32 cellular contexts compared by ENCODE assay signal in the genomic region with DNA sequence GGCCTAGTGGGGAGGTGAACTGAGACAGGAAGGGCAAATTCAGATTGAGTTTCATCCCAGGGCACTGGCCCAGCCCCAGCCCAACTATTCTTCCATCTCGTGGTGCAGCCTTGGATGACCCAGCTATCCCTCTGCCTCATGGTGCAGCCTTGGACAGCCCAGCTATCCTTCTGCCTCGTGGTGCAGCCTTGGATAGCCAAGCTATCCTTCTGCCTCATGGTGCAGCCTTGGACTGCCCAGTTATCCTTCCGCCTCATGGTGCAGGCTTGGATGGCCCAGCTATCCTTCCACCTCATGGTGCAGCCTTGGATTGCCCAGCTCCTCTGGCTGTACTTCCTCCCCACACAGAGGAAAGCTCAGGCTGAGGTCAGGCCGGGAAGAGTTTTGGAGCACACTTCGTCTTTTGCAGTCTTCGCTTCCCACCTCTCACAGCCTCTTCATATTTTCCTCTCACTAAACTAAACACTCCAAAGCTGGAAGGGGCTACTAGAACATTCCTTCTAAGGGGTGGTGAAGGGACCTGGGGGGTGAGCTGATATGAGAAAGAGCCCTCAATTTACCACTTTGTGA.
"Had no signal": no experiment of that assay in that cellular context is flagged by ENCODE, and none has a peak within 500 bp of the region (broad histone marks: within the 10 kb centered on the region; RNA-seq: fewer than 3 reads in every experiment).

No MANE protein-coding gene starts in this region.

- H3K36me3 ChIP-seq: ascending aorta, breast epithelium, cardiac muscle cell, esophagus muscularis mucosa, gastrocnemius medialis, heart left ventricle, WERI-Rb-1 had no signal

- ATAC-seq: activated CD4-positive, CD25-positive, alpha-beta regulatory T cell treated with anti-CD3 and anti-CD28 coated beads, Interleukin-2, amount 50 U/mL, for 24 hours; activated CD8-positive, alpha-beta T cell treated with anti-CD3 and anti-CD28 coated beads for 36 hours; activated naive CD4-positive, alpha-beta T cell treated with anti-CD3 and anti-CD28 coated beads, Interleukin-2, amount 50 U/mL, for 72 hours; activated T-cell treated with anti-CD3 and anti-CD28 coated beads, Interleukin-2, amount 50 U/mL, for 4 hours; activated T-helper 17 cell treated with anti-CD3 and anti-CD28 coated beads, Interleukin-2, amount 50 U/mL, for 72 hours; effector memory CD8-positive, alpha-beta T cell; foreskin keratinocyte; gastrocnemius medialis; heart left ventricle; T-cell had no signal

- DNase-seq: activated B cell treated with CpG ODN at 0.5 μM for 24 hours; activated CD4-positive, alpha-beta T cell treated with anti-CD3 and anti-CD28 coated beads for 48 hours; activated CD4-positive, alpha-beta T cell treated with anti-CD3 and anti-CD28 coated beads, Interleukin-2, amount 50 U/mL, for 1 hour; activated CD4-positive, alpha-beta T cell treated with anti-CD3 and anti-CD28 coated beads, Interleukin-2, amount 50 U/mL, for 48 hours; activated CD8-positive, alpha-beta memory T cell treated with anti-CD3 and anti-CD28 coated beads for 24 hours; activated CD8-positive, alpha-beta T cell treated with anti-CD3 and anti-CD28 coated beads for 36 hours; activated effector memory CD4-positive, alpha-beta T cell treated with Interleukin-2 at 50 U/mL for 16 hours; activated gamma-delta T cell treated with Interleukin-2 at 50 U/mL for 16 hours; activated naive CD4-positive, alpha-beta T cell treated with Interleukin-2 at 50 U/mL for 16 hours; activated naive CD8-positive, alpha-beta T cell treated with anti-CD3 and anti-CD28 coated beads, Interleukin-2, amount 10 ng/mL, durations not matched to agents 7 days and 5 days; activated T-cell treated with anti-CD3 and anti-CD28 coated beads, Interleukin-2, amount 50 U/mL, for 4 hours; central memory CD4-positive, alpha-beta T cell; cerebellar nuclear complex; cortex of kidney; dermis blood vessel endothelial cell; effector CD4-positive, alpha-beta T cell; effector memory CD8-positive, alpha-beta T cell; erythroblast; foreskin keratinocyte; gastrocnemius medialis; glutamatergic neuron; heart left ventricle; T-cell; T1000; WERI-Rb-1 had no signal

- H3K27ac ChIP-seq: ascending aorta, breast epithelium, cardiac muscle cell, esophagus muscularis mucosa, foreskin keratinocyte, gastrocnemius medialis, heart left ventricle, WERI-Rb-1 had no signal

- H3K27me3 ChIP-seq: ascending aorta, cardiac muscle cell, foreskin keratinocyte had no signal

- H3K4me1 ChIP-seq: breast epithelium, foreskin keratinocyte, gastrocnemius medialis had no signal

- H3K4me3 ChIP-seq: ascending aorta, breast epithelium, cardiac muscle cell, esophagus muscularis mucosa, gastrocnemius medialis, heart left ventricle had no signal
